35 cellular contexts compared by ENCODE assay signal in the genomic region with DNA sequence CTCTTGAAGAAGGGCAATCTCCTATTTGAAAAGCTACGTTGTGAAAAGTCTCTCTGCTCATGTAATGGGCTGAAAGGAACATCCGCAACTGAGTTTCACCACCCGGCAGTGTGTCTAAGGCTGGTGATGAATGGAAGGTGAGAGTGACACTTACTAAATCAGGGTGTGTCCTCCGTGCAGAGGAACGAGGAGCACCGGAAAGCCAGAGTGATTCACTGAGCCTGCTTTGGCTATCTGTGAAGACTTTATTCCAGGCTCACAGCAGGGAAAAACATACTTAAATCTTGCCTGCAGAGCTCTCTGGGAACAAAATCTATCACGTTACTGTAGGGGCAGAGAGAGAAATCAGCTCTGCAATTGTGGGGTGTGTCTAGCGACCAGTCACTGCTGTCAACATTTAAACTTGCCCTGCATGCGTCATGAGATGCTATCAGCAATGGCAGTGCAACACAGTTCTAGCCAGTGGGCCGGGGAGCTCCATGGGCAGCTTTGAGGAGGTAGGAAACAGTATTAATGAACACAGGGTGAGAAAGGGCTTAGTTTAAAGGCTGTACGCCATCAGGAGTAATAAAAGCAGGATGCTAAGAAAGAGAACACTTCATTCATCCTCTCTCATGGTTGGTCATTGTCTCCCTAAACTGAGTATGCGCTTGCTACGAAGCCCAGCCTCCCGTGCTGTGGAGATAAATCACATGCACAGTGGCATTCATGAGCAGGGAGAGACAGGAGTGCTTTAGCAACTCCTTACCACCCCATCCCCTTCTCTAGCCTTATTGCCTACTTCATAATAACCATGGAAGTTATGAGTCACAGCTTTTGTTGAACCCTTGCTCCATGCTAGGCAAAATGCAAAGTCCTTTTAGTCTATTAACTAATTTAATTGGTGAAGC.
A peak's percentile ranks its signal among the peaks of the same experiment; 100 is the strongest.
DNase-seq lines count a peak whose midpoint lies in the region; ATAC-seq, FAIRE-seq and TF ChIP-seq lines count a peak whose summit lies in the region.
"Had no signal": no experiment of that assay in that cellular context is flagged by ENCODE, and none has a peak within 500 bp of the region (broad histone marks: within the 10 kb centered on the region; RNA-seq: fewer than 3 reads in every experiment).

No MANE protein-coding gene starts in this region.

- H3K27me3 Mint-ChIP-seq in MCF 10A (ENCODE audit: insufficient read depth, unreplicated experiment): no peaks in the 10 kb centered on the region
- H3K27me3 Mint-ChIP-seq in activated CD4-positive, alpha-beta T cell treated with anti-CD3 and anti-CD28 coated beads for 36 hours: no peaks in the 10 kb centered on the region
- H3K27me3 Mint-ChIP-seq: activated CD4-positive, alpha-beta T cell treated with anti-CD3 and anti-CD28 coated beads, Interleukin-2, amount 10 ng/mL, durations not matched to agents 24 days and 14 days; activated naive CD4-positive, alpha-beta T cell treated with anti-CD3 and anti-CD28 coated beads, Interleukin-2, amount 50 U/mL, for 24 hours; CD4-positive, alpha-beta T cell had no signal

- no peaks in the 10 kb centered on the region for H4K20me1 ChIP-seq in mammary epithelial cell (ENCODE audit: insufficient read depth, low read length)

- intact Hi-C loops in MCF 10A (cut with micrococcal nuclease) (no loop called here), breast epithelium (cut with DNase I; ENCODE audit: low total_unique reads) (no loop called here), mammary epithelial cell (cut with micrococcal nuclease) (no loop called here)
- intact Hi-C loops in activated CD4-positive, alpha-beta T cell treated with anti-CD3 and anti-CD28 coated beads for 36 hours (cut with DNase I, micrococcal nuclease): no loop called here

- no peak for ATAC-seq in activated CD4-positive, alpha-beta T cell treated with anti-CD3 and anti-CD28 coated beads for 36 hours
- ATAC-seq in GM21447 (IDR thresholded peaks at IDR 0.05; ENCODE audit: unreplicated experiment): no peak
- ATAC-seq: lower lobe of right lung, mucosa of descending colon had no signal

- H3K27ac ChIP-seq in breast epithelium (no peak overlapping the region), mammary epithelial cell (ENCODE audit: insufficient read depth, low read depth, low read length) (no peak overlapping the region)
- H3K27ac ChIP-seq: coronary artery, epithelial cell of prostate, lower lobe of right lung, suprapubic skin, uterus had no signal

- H3K4me3 ChIP-seq in breast epithelium (no peak overlapping the region), mammary epithelial cell (replicated peaks in 1 of 3; ENCODE audit: insufficient read depth in 1 of 3, low read depth in 2 of 3, low read length in 3 of 3) (no peak overlapping the region)
- H3K4me3 ChIP-seq: coronary artery, lower lobe of right lung, mucosa of descending colon, suprapubic skin, uterus had no signal

- no peak overlapping the region for H3K4me3 Mint-ChIP-seq in MCF 10A (ENCODE audit: unreplicated experiment)
- H3K4me3 Mint-ChIP-seq in activated CD4-positive, alpha-beta T cell treated with anti-CD3 and anti-CD28 coated beads for 36 hours: no peak overlapping the region
- H3K4me3 Mint-ChIP-seq: activated CD4-positive, alpha-beta T cell treated with anti-CD3 and anti-CD28 coated beads, Interleukin-2, amount 10 ng/mL, durations not matched to agents 24 days and 14 days; activated naive CD4-positive, alpha-beta T cell treated with anti-CD3 and anti-CD28 coated beads, Interleukin-2, amount 50 U/mL, for 24 hours; CD4-positive, alpha-beta T cell; nephron had no signal

- no peaks in the 10 kb centered on the region for H3K9me3 ChIP-seq in breast epithelium
- no peaks in the 10 kb centered on the region for H3K9me3 ChIP-seq in mammary epithelial cell (replicated peaks; ENCODE audit: insufficient read depth, low read length)
- H3K9me3 ChIP-seq: lower lobe of right lung, mucosa of descending colon, suprapubic skin, uterus had no signal

- CTCF ChIA-PET in MCF 10A (lab: Yijun Ruan, JAX) (interaction anchor here (0.6 to 2.1 kb wide), 5 partner anchors 14 to 555 kb away, joined by 3 to 10 read pairs (median 3); no protein-coding TSS in a partner anchor), mammary epithelial cell (lab: Charles Lee; ENCODE audit: low non-redundant PET) (no interaction called here)
- CTCF ChIA-PET in activated CD4-positive, alpha-beta T cell treated with anti-CD3 and anti-CD28 coated beads for 36 hours (lab: Charles Lee): no interaction called here

- H3K4me1 Mint-ChIP-seq in MCF 10A (ENCODE audit: insufficient read depth, unreplicated experiment): peaks cover 24% of the 10 kb centered on the region
- H3K4me1 Mint-ChIP-seq in activated CD4-positive, alpha-beta T cell treated with anti-CD3 and anti-CD28 coated beads for 36 hours: no peaks in the 10 kb centered on the region
- H3K4me1 Mint-ChIP-seq: activated CD4-positive, alpha-beta T cell treated with anti-CD3 and anti-CD28 coated beads, Interleukin-2, amount 10 ng/mL, durations not matched to agents 24 days and 14 days; activated naive CD4-positive, alpha-beta T cell treated with anti-CD3 and anti-CD28 coated beads, Interleukin-2, amount 50 U/mL, for 24 hours had no signal

- POLR2A ChIA-PET in MCF 10A (lab: Yijun Ruan, JAX): interaction anchor here (0.6 to 1.1 kb wide), 2 partner anchors 10 to 41 kb away, joined by 3 read pairs; no protein-coding TSS in a partner anchor
- POLR2A ChIA-PET in activated CD4-positive, alpha-beta T cell treated with anti-CD3 and anti-CD28 coated beads for 36 hours (lab: Charles Lee): no interaction called here

- H3K27ac Mint-ChIP-seq in MCF 10A (ENCODE audit: low read depth, unreplicated experiment): no peak overlapping the region
- no peak overlapping the region for H3K27ac Mint-ChIP-seq in activated CD4-positive, alpha-beta T cell treated with anti-CD3 and anti-CD28 coated beads for 36 hours
- H3K27ac Mint-ChIP-seq: activated CD4-positive, alpha-beta T cell treated with anti-CD3 and anti-CD28 coated beads, Interleukin-2, amount 10 ng/mL, durations not matched to agents 24 days and 14 days; activated naive CD4-positive, alpha-beta T cell treated with anti-CD3 and anti-CD28 coated beads, Interleukin-2, amount 50 U/mL, for 24 hours; activated T-helper 2 cell treated with anti-CD3 and anti-CD28 coated beads, Interferon-gamma antibody, Interleukin-2, Interleukin-4, amounts not matched to agents 10 μg/mL and 5 μg/mL and 100 μg/mL, durations not matched to agents 14 hours and 24 hours and 36 hours; CD4-positive, alpha-beta T cell had no signal

- H3K79me2 ChIP-seq in mammary epithelial cell (ENCODE audit: insufficient read depth, low read length): no peaks in the 10 kb centered on the region

- DNase-seq in MCF 10A (ENCODE audit: unreplicated experiment) (peak; percentile 43), breast epithelium (ENCODE audit: low spot score in 2 of 2) (no peak), mammary epithelial cell (peak; percentile 18), left kidney (ENCODE audit: low read depth, low spot score) (peak; percentile 52), urothelium cell line (ENCODE audit: low spot score) (no peak), GM13976 (ENCODE audit: low spot score) (no peak)
- DNase-seq in activated CD4-positive, alpha-beta T cell treated with anti-CD3 and anti-CD28 coated beads for 36 hours: no peak
- DNase-seq: 8988T; activated CD4-positive, alpha-beta T cell treated with anti-CD3 and anti-CD28 coated beads, Interleukin-2, amount 10 ng/mL, durations not matched to agents 24 days and 14 days; activated CD8-positive, alpha-beta memory T cell treated with anti-CD3 and anti-CD28 coated beads for 24 hours; activated T-cell treated with anti-CD3 and anti-CD28 coated beads for 4 hours; amygdala; CD4-positive, alpha-beta T cell; DND-41; effector CD8-positive, alpha-beta T cell; head of caudate nucleus; lower lobe of right lung; mucosa of descending colon; NCI-H146; NCI-H2107; NCI-H446 treated with DMSO at 0.1 percent for 48 hours; NCI-H82; SIG-M5; stimulated activated naive CD4-positive, alpha-beta T cell treated with Interleukin-2 at 50 U/mL for 16 hours; uterus had no signal

- no peaks in the 10 kb centered on the region for H3K27me3 ChIP-seq in breast epithelium
- H3K27me3 ChIP-seq in mammary epithelial cell (ENCODE audit: insufficient read depth, low read length): no peaks in the 10 kb centered on the region
- H3K27me3 ChIP-seq: suprapubic skin, uterus had no signal

- no peaks in the 10 kb centered on the region for H3K36me3 ChIP-seq in breast epithelium
- H3K36me3 ChIP-seq in mammary epithelial cell (ENCODE audit: insufficient read depth, low read length): no peaks in the 10 kb centered on the region
- H3K36me3 ChIP-seq: lower lobe of right lung, suprapubic skin, uterus had no signal

- dilution Hi-C loops in mammary epithelial cell (cut with HindIII; ENCODE audit: low sequenced_read_pairs): no loop called here

- H3K9ac ChIP-seq in mammary epithelial cell (ENCODE audit: insufficient read depth, low read length): no peak overlapping the region

- TF ChIP-seq POLR2A in breast epithelium (IDR thresholded peaks at IDR 0.05): no peak

- TF ChIP-seq CTCF in MCF 10A (IDR thresholded peaks at IDR 0.05; ENCODE audit: unreplicated experiment) (no peak), breast epithelium (IDR thresholded peaks at IDR 0.05) (no peak), mammary epithelial cell (conservative IDR thresholded peaks at IDR 0.05 in 1 of 2, IDR thresholded peaks at IDR 0.05 in 1 of 2; ENCODE audit: extremely low read depth in 1 of 2, insufficient read depth in 1 of 2, low read depth in 1 of 2, low read length in 2 of 2) (no peak), GM13976 (IDR thresholded peaks at IDR 0.05; ENCODE audit: borderline replicate concordance, control extremely low read depth, extremely low read depth, insufficient read depth, missing control alignments) (no peak)

- no peak overlapping the region for H2AFZ ChIP-seq in mammary epithelial cell (ENCODE audit: low read depth, low read length)

- in situ Hi-C loops in mammary epithelial cell (cut with MboI; ENCODE audit: low sequenced_read_pairs in 2 of 2): no loop called here
- in situ Hi-C loops in GM13976 (cut with MboI; ENCODE audit: low sequenced_read_pairs, unreplicated experiment): no loop called here

- no TSS peak for BruUV-seq in MCF 10A (replicated peaks; lab: Mats Ljungman, UMichigan)
- BruUV-seq in mammary epithelial cell (replicated peaks; lab: Mats Ljungman, UMichigan): no TSS peak

- H3K4me2 ChIP-seq in mammary epithelial cell (ENCODE audit: insufficient read depth, low read depth, low read length): no peak overlapping the region

- H3K4me1 ChIP-seq in breast epithelium (no peaks in the 10 kb centered on the region), mammary epithelial cell (ENCODE audit: insufficient read depth, low read length) (peaks cover 5% of the 10 kb centered on the region)
- H3K4me1 ChIP-seq: lower lobe of right lung, suprapubic skin, uterus had no signal

- FAIRE-seq in urothelium cell line (lab: Jason Lieb, UNC): peak; percentile 44
- FAIRE-seq: D721Med, H54, RCC 7860 had no signal

- H3K9me3 Mint-ChIP-seq in MCF 10A (ENCODE audit: unreplicated experiment): no peaks in the 10 kb centered on the region
- no peaks in the 10 kb centered on the region for H3K9me3 Mint-ChIP-seq in activated CD4-positive, alpha-beta T cell treated with anti-CD3 and anti-CD28 coated beads for 36 hours (ENCODE audit: low read depth)
- H3K9me3 Mint-ChIP-seq: activated CD4-positive, alpha-beta T cell treated with anti-CD3 and anti-CD28 coated beads, Interleukin-2, amount 10 ng/mL, durations not matched to agents 24 days and 14 days; nephron had no signal

- WGBS in mammary epithelial cell (ENCODE audit: low coverage, missing lambda C conversion rate): 74% methylated on average over 12 of the region's 14 CpGs

- H3K36me3 Mint-ChIP-seq in MCF 10A (ENCODE audit: insufficient read depth, unreplicated experiment): no peaks in the 10 kb centered on the region
- no peaks in the 10 kb centered on the region for H3K36me3 Mint-ChIP-seq in activated CD4-positive, alpha-beta T cell treated with anti-CD3 and anti-CD28 coated beads for 36 hours (ENCODE audit: low read depth)
- H3K36me3 Mint-ChIP-seq: activated naive CD4-positive, alpha-beta T cell treated with anti-CD3 and anti-CD28 coated beads, Interleukin-2, amount 50 U/mL, for 24 hours had no signal

Comparison
In these comparisons a context has a peak if more than half of its experiments do, and no peak if none do; other contexts are left out.
1. DNase-seq: peak in MCF 10A (single experiment), mammary epithelial cell (single experiment) and left kidney (single experiment); none in breast epithelium (0 of 2), urothelium cell line (single experiment), activated CD4-positive, alpha-beta T cell treated with anti-CD3 and anti-CD28 coated beads for 36 hours (single experiment) and GM13976 (single experiment).